13 cellular contexts compared by ENCODE assay signal in genomic region chr10:1074063-1074747, GRCh38. TPM values are rescaled to one million over a fixed set of nuclear protein-coding genes. Genes with fewer than 3 reads are reported as not detected.
DNase-seq lines count a peak whose midpoint lies in the region; ATAC-seq and TF ChIP-seq lines count a peak whose summit lies in the region.
"Had no signal": no experiment of that assay in that cellular context is flagged by ENCODE, and none has a peak within 500 bp of the region (broad histone marks: within the 10 kb centered on the region; RNA-seq: fewer than 3 reads in every experiment).

No MANE protein-coding gene starts in this region.

- no peaks in the 10 kb centered on the region for H3K9me3 ChIP-seq in breast epithelium
- no peaks in the 10 kb centered on the region for H3K9me3 ChIP-seq in T-helper 17 cell (ENCODE audit: control insufficient read depth, low read length, poor library complexity, severe bottlenecking)
- no peaks in the 10 kb centered on the region for H3K9me3 ChIP-seq in thyroid gland
- H3K9me3 ChIP-seq in left lung, result no peaks in the 10 kb centered on the region

- no peak for TF ChIP-seq POLR2A in breast epithelium (IDR thresholded peaks at IDR 0.05)
- TF ChIP-seq POLR2A in thyroid gland (IDR thresholded peaks at IDR 0.05), result no peak

- H3K27ac ChIP-seq in breast epithelium (no peak overlapping the region), thyroid gland (peak overlapping the region; percentile 48 to 76 (median 57)), left lung (no peak overlapping the region)

- H3K4me1 ChIP-seq in breast epithelium (no peaks in the 10 kb centered on the region), thyroid gland (peaks cover 0 to 4% of the 10 kb centered on the region in 2 donors), left lung (peaks cover 0 to 12% of the 10 kb centered on the region in 2 donors)

- H3K9me3 Mint-ChIP-seq in MCF 10A (ENCODE audit: unreplicated experiment) (no peaks in the 10 kb centered on the region), glutamatergic neuron (ENCODE audit: unreplicated experiment) (no peaks in the 10 kb centered on the region)

- H3K36me3 Mint-ChIP-seq in MCF 10A (ENCODE audit: insufficient read depth, unreplicated experiment) (peaks cover 58% of the 10 kb centered on the region), T-helper 17 cell (ENCODE audit: low read depth) (peaks cover 2% of the 10 kb centered on the region), glutamatergic neuron (ENCODE audit: unreplicated experiment) (no peaks in the 10 kb centered on the region)

- no TSS peak for BruUV-seq in MCF 10A (replicated peaks; lab: Mats Ljungman, UMichigan)

- H3K4me3 Mint-ChIP-seq in MCF 10A (ENCODE audit: unreplicated experiment) (no peak overlapping the region), T-helper 17 cell (no peak overlapping the region), glutamatergic neuron (ENCODE audit: unreplicated experiment) (no peak overlapping the region)
- H3K4me3 Mint-ChIP-seq: B cell had no signal

- no peaks in the 10 kb centered on the region for H3K27me3 ChIP-seq in breast epithelium
- H3K27me3 ChIP-seq in thyroid gland, result no peaks in the 10 kb centered on the region
- H3K27me3 ChIP-seq in left lung, result no peaks in the 10 kb centered on the region

- no peak overlapping the region for H3K4me3 ChIP-seq in breast epithelium
- no peak overlapping the region for H3K4me3 ChIP-seq in thyroid gland (replicated peaks in 1 of 3)
- no peak overlapping the region for H3K4me3 ChIP-seq in left lung

- intact Hi-C loops in MCF 10A (cut with micrococcal nuclease) (no loop called here), breast epithelium (cut with DNase I; ENCODE audit: low total_unique reads) (loop anchor here (10.0 kb wide), 1 partner anchor 151 kb away; no protein-coding TSS in a partner anchor), thyroid gland (cut with DNase I) (no loop called here), posterior vena cava (cut with DNase I) (no loop called here), left lung (cut with DNase I) (no loop called here)

- no peaks in the 10 kb centered on the region for H3K27me3 Mint-ChIP-seq in MCF 10A (ENCODE audit: insufficient read depth, unreplicated experiment)
- H3K27me3 Mint-ChIP-seq in T-helper 17 cell, result no peaks in the 10 kb centered on the region
- H3K27me3 Mint-ChIP-seq in glutamatergic neuron (ENCODE audit: unreplicated experiment), result peaks cover 2% of the 10 kb centered on the region
- H3K27me3 Mint-ChIP-seq: B cell had no signal

- H3K27ac Mint-ChIP-seq in MCF 10A (ENCODE audit: low read depth, unreplicated experiment) (peak overlapping the region; percentile 32), T-helper 17 cell (peak overlapping the region; percentile 60), glutamatergic neuron (ENCODE audit: unreplicated experiment) (peak overlapping the region; percentile 53)
- H3K27ac Mint-ChIP-seq: B cell had no signal

- H3K36me3 ChIP-seq in breast epithelium, result no peaks in the 10 kb centered on the region
- H3K36me3 ChIP-seq in thyroid gland, result peaks cover 6 to 9% of the 10 kb centered on the region in 2 donors
- peaks cover 0 to 61% of the 10 kb centered on the region in 2 donors for H3K36me3 ChIP-seq in left lung

- CTCF ChIA-PET in MCF 10A (lab: Yijun Ruan, JAX), result interaction anchor here (0.7 to 0.9 kb wide), 4 partner anchors 14 to 1976 kb away, joined by 3 to 4 read pairs (median 4); partner anchors contain the start of gene IDI1

- H3K4me1 Mint-ChIP-seq in MCF 10A (ENCODE audit: insufficient read depth, unreplicated experiment) (peaks cover 11% of the 10 kb centered on the region), T-helper 17 cell (peaks cover 20% of the 10 kb centered on the region), glutamatergic neuron (ENCODE audit: low read depth, unreplicated experiment) (peaks cover 14% of the 10 kb centered on the region)

- no peak for DNase-seq in MCF 10A (ENCODE audit: unreplicated experiment)
- no peak for DNase-seq in breast epithelium (ENCODE audit: low spot score in 2 of 2)
- DNase-seq in T-helper 17 cell, result no peak
- DNase-seq in glutamatergic neuron, result no peak
- no peak for DNase-seq in thyroid gland
- DNase-seq in posterior vena cava (ENCODE audit: low spot score), result no peak
- DNase-seq in NCI-H526 treated with DMSO at 0.1 percent for 48 hours (lab: John Stamatoyannopoulos, UW), result no peak
- DNase-seq in left lung, result no peak
- DNase-seq: amygdala, NCI-H1092 treated with DMSO at 0.1 percent for 48 hours, NCI-H774 had no signal

- WGBS in thyroid gland, 2 donors, result 94 to 95% methylated on average over 22 to 24 of the region's 24 CpGs

- POLR2A ChIA-PET in MCF 10A (lab: Yijun Ruan, JAX), result interaction anchor here (1.1 to 4.0 kb wide), 2 partner anchors 24 to 38 kb away, joined by 5 to 15 read pairs; partner anchors contain the start of gene IDI1

- TF ChIP-seq CTCF in MCF 10A (IDR thresholded peaks at IDR 0.05; ENCODE audit: unreplicated experiment) (peak; percentile 11), breast epithelium (IDR thresholded peaks at IDR 0.05) (no peak), glutamatergic neuron (IDR thresholded peaks at IDR 0.05; ENCODE audit: partially characterized antibody, unreplicated experiment) (no peak), thyroid gland (IDR thresholded peaks at IDR 0.05) (no peak), left lung (IDR thresholded peaks at IDR 0.05) (no peak)

- ATAC-seq in T-helper 17 cell (no peak), left lung (no peak)

RNA-seq across cellular contexts. Expression of gene WDR37, which starts 18.0 kb away (rescaled TPM):
- 14.2 and 18.2 TPM in 2 replicates for total RNA-seq in MCF 10A (2022)
- total RNA-seq in breast epithelium, result 10 to 100 TPM; 13.9 to 18.0 (median 14.4) TPM
- 10 to 100 TPM; 23.6 to 29.7 TPM for total RNA-seq in T-helper 17 cell
- total RNA-seq in glutamatergic neuron (ENCODE audit: unreplicated experiment), result 27.8 TPM
- total RNA-seq in thyroid gland, result 10 to 100 TPM; 15.2 to 26.3 (median 16.4) TPM
- total RNA-seq in posterior vena cava, result 10 to 100 TPM; 16.6 to 16.9 TPM
- total RNA-seq in left lung, result 10 to 100 TPM; 16.1 to 23.8 TPM

RNA-seq across cellular contexts. Expression of gene IDI1, which starts 25.3 kb away (rescaled TPM):
- total RNA-seq in MCF 10A (2022) (22.2 and 25.1 TPM in 2 replicates), breast epithelium (10 to 100 TPM; 26.2 to 48.4 (median 45.1) TPM), T-helper 17 cell (100 to 1,000 TPM; 116 to 134 TPM), glutamatergic neuron (ENCODE audit: unreplicated experiment) (103 TPM), thyroid gland (10 to 100 TPM; 39.0 to 67.2 (median 41.5) TPM), posterior vena cava (10 to 100 TPM; 24.1 to 26.5 TPM), left lung (100 to 1,000 TPM in 1 of 2 donors, 10 to 100 TPM in 1; 61.1 to 101 TPM)

RNA-seq across cellular contexts. Expression of gene IDI2, which starts 48.5 kb away (rescaled TPM):
- not detected in 2 replicates for total RNA-seq in MCF 10A (2022)
- not detected for total RNA-seq in breast epithelium
- not detected for total RNA-seq in T-helper 17 cell
- total RNA-seq in glutamatergic neuron (ENCODE audit: unreplicated experiment), result not detected
- total RNA-seq in thyroid gland, result not detected
- not detected for total RNA-seq in posterior vena cava
- not detected for total RNA-seq in left lung
- total RNA-seq: B cell, skeletal muscle tissue had no signal

Comparison
In these comparisons a context has a peak if more than half of its experiments do, and no peak if none do; other contexts are left out.
1. H3K27ac ChIP-seq: peak in thyroid gland (3 of 3); none in breast epithelium (0 of 2) and left lung (0 of 2).
2. Peak in every context shown above with its lines, with median percentiles within 50 percentile points of each other: H3K27ac Mint-ChIP-seq.